1 cellular context compared by ENCODE assay signal in genomic region chr11:33735166-33735425, GRCh38.
TF ChIP-seq lines count a peak whose summit lies in the region.

No MANE protein-coding gene starts in this region.

TF ChIP-seq in K562, 482 proteins besides CTCF, POLR2A, EP300 and RAD21:
- 0 out of 2 replicates have a peak, but pooled peaks have one; percentile 30 for TF ChIP-seq CBFB (CRISPR knock-in tag; IDR thresholded peaks at IDR 0.05)
- TF ChIP-seq MEIS2 (IDR thresholded peaks at IDR 0.05; ENCODE audit: partially characterized antibody) = peak; percentile 19
- no peak for TF ChIP-seq PBX2 (CRISPR knock-in tag; IDR thresholded peaks at IDR 0.05; ENCODE audit: low read depth)
- peak; percentile 43 for TF ChIP-seq PBX2 (tag; conservative IDR thresholded peaks at IDR 0.05; ENCODE audit: low read depth)
- TF ChIP-seq PKNOX1 (IDR thresholded peaks at IDR 0.05) = peak; percentile 90
- no peak for TF ChIP-seq CSDE1 (IDR thresholded peaks at IDR 0.05)
- TF ChIP-seq GTF2A2 (tag; IDR thresholded peaks at IDR 0.05) = no peak
- no peak for TF ChIP-seq MBD2 (IDR thresholded peaks at IDR 0.05; ENCODE audit: borderline replicate concordance, low read depth)
- 0 out of 2 replicates have a peak, but pooled peaks have one; percentile 78 for TF ChIP-seq KAT7 (CRISPR knock-in tag; IDR thresholded peaks at IDR 0.05; ENCODE audit: borderline replicate concordance)
- TF ChIP-seq MLX (CRISPR knock-in tag; conservative IDR thresholded peaks at IDR 0.05) = no peak
- no peak for TF ChIP-seq ZNF217 (CRISPR knock-in tag; IDR thresholded peaks at IDR 0.05)
- no peak for TF ChIP-seq E2F5 (CRISPR knock-in tag; IDR thresholded peaks at IDR 0.05)
- no peak for TF ChIP-seq JUNB (CRISPR knock-in tag; conservative IDR thresholded peaks at IDR 0.05)
